ENCODE assay signal across 38 cellular contexts in genomic region chr3:19093084-19093483, GRCh38. TPM values are rescaled to one million over a fixed set of nuclear protein-coding genes. Genes with fewer than 3 reads are reported as not detected.
"Had no signal": no experiment of that assay in that cellular context is flagged by ENCODE, and none has a peak within 500 bp of the region (broad histone marks: within the 10 kb centered on the region; RNA-seq: fewer than 3 reads in every experiment).

No MANE protein-coding gene starts in this region.

- H3K4me3 ChIP-seq: ascending aorta, breast epithelium, cardiac muscle cell, colonic mucosa, esophagus squamous epithelium, gastroesophageal sphincter, heart right ventricle had no signal

- H3K27me3 ChIP-seq: ascending aorta, breast epithelium, cardiac muscle cell, colonic mucosa, esophagus squamous epithelium, gastroesophageal sphincter, heart right ventricle had no signal

- FAIRE-seq: endometrium, endothelial cell of umbilical vein had no signal

- H3K27me3 Mint-ChIP-seq: activated CD4-positive, alpha-beta memory T cell treated with anti-CD3 and anti-CD28 coated beads, Interleukin-2, amount 10 ng/mL, durations not matched to agents 7 days and 5 days; activated naive CD4-positive, alpha-beta T cell treated with anti-CD3 and anti-CD28 coated beads, Interleukin-2, amount 10 ng/mL, durations not matched to agents 7 days and 5 days; activated T-cell treated with anti-CD3 and anti-CD28 coated beads, Interleukin-2, amount 50 U/mL, for 24 hours; brain; T-helper 17 cell had no signal

- DNase-seq: activated CD4-positive, alpha-beta memory T cell treated with anti-CD3 and anti-CD28 coated beads, Interleukin-2, amount 10 ng/mL, durations not matched to agents 7 days and 5 days; activated CD4-positive, alpha-beta T cell treated with anti-CD3 and anti-CD28 coated beads for 1 hour; activated CD4-positive, alpha-beta T cell treated with anti-CD3 and anti-CD28 coated beads for 4 hours; activated CD4-positive, alpha-beta T cell treated with anti-CD3 and anti-CD28 coated beads, Interleukin-2, amount 10 ng/mL, durations not matched to agents 7 days and 5 days; activated CD4-positive, alpha-beta T cell treated with anti-CD3 and anti-CD28 coated beads, Interleukin-2, amount 50 U/mL, for 4 hours; activated CD8-positive, alpha-beta memory T cell treated with anti-CD3 and anti-CD28 coated beads, Interleukin-2, amount 50 U/mL, for 48 hours; activated gamma-delta T cell; activated naive CD4-positive, alpha-beta T cell; activated naive CD4-positive, alpha-beta T cell treated with anti-CD3 and anti-CD28 coated beads, Interleukin-2, amount 10 ng/mL, durations not matched to agents 7 days and 5 days; activated naive CD8-positive, alpha-beta T cell treated with anti-CD3 and anti-CD28 coated beads, Interleukin-2, amount 10 ng/mL, durations not matched to agents 7 days and 5 days; activated T-cell treated with anti-CD3 and anti-CD28 coated beads for 4 hours; activated T-cell treated with anti-CD3 and anti-CD28 coated beads, Interleukin-2, amount 50 U/mL, for 24 hours; activated T-cell treated with anti-CD3 and anti-CD28 coated beads, Interleukin-2, amount 50 U/mL, for 72 hours; central memory CD4-positive, alpha-beta T cell; cerebellar nuclear complex; colonic mucosa; effector CD8-positive, alpha-beta T cell; esophagus squamous epithelium; foreskin melanocyte; heart right ventricle; T-helper 17 cell; T1000 had no signal

- H3K27ac ChIP-seq: ascending aorta, breast epithelium, cardiac muscle cell, colonic mucosa, epithelial cell of prostate, esophagus squamous epithelium, gastroesophageal sphincter, heart right ventricle, VCaP had no signal

- H3K9me3 ChIP-seq: ascending aorta, colonic mucosa, esophagus squamous epithelium, gastroesophageal sphincter had no signal

- H3K4me3 Mint-ChIP-seq: activated CD4-positive, alpha-beta memory T cell treated with anti-CD3 and anti-CD28 coated beads, Interleukin-2, amount 10 ng/mL, durations not matched to agents 7 days and 5 days; activated CD4-positive, alpha-beta T cell treated with anti-CD3 and anti-CD28 coated beads, Interleukin-2, amount 10 ng/mL, durations not matched to agents 7 days and 5 days; activated naive CD4-positive, alpha-beta T cell treated with anti-CD3 and anti-CD28 coated beads, Interleukin-2, amount 10 ng/mL, durations not matched to agents 7 days and 5 days; activated naive CD8-positive, alpha-beta T cell treated with anti-CD3 and anti-CD28 coated beads, Interleukin-2, amount 10 ng/mL, durations not matched to agents 7 days and 5 days; activated T-cell treated with anti-CD3 and anti-CD28 coated beads, Interleukin-2, amount 50 U/mL, for 24 hours; activated T-cell treated with anti-CD3 and anti-CD28 coated beads, Interleukin-2, amount 50 U/mL, for 72 hours; brain; T-helper 17 cell; T-helper 2 cell treated with Interferon-gamma antibody and Interleukin-4, amounts not matched to agents 5 μg/mL and 100 μg/mL, for 36 hours; WTC11 had no signal

- H3K27ac Mint-ChIP-seq: activated CD4-positive, alpha-beta memory T cell treated with anti-CD3 and anti-CD28 coated beads, Interleukin-2, amount 10 ng/mL, durations not matched to agents 7 days and 5 days; activated CD4-positive, alpha-beta T cell treated with anti-CD3 and anti-CD28 coated beads, Interleukin-2, amount 10 ng/mL, durations not matched to agents 7 days and 5 days; activated naive CD4-positive, alpha-beta T cell treated with anti-CD3 and anti-CD28 coated beads, Interleukin-2, amount 10 ng/mL, durations not matched to agents 7 days and 5 days; activated naive CD4-positive, alpha-beta T cell treated with anti-CD3 and anti-CD28 coated beads, Interleukin-2, amount 50 U/mL, for 72 hours; activated naive CD8-positive, alpha-beta T cell treated with anti-CD3 and anti-CD28 coated beads, Interleukin-2, amount 10 ng/mL, durations not matched to agents 7 days and 5 days; activated T-cell treated with anti-CD3 and anti-CD28 coated beads, Interleukin-2, amount 50 U/mL, for 24 hours; activated T-cell treated with anti-CD3 and anti-CD28 coated beads, Interleukin-2, amount 50 U/mL, for 72 hours; brain; T-helper 17 cell; T-helper 2 cell treated with Interferon-gamma antibody and Interleukin-4, amounts not matched to agents 5 μg/mL and 100 μg/mL, for 36 hours; WTC11 had no signal

- H3K9me3 Mint-ChIP-seq: activated CD4-positive, alpha-beta memory T cell treated with anti-CD3 and anti-CD28 coated beads, Interleukin-2, amount 10 ng/mL, durations not matched to agents 7 days and 5 days; activated CD4-positive, alpha-beta T cell treated with anti-CD3 and anti-CD28 coated beads, Interleukin-2, amount 10 ng/mL, durations not matched to agents 7 days and 5 days; activated naive CD4-positive, alpha-beta T cell treated with anti-CD3 and anti-CD28 coated beads, Interleukin-2, amount 50 U/mL, for 72 hours; T-helper 2 cell treated with Interferon-gamma antibody and Interleukin-4, amounts not matched to agents 5 μg/mL and 100 μg/mL, for 36 hours had no signal

- H3K36me3 ChIP-seq: ascending aorta, breast epithelium, cardiac muscle cell, colonic mucosa, esophagus squamous epithelium, gastroesophageal sphincter, heart right ventricle had no signal

- H3K4me1 ChIP-seq: ascending aorta, breast epithelium, colonic mucosa, esophagus squamous epithelium, gastroesophageal sphincter, heart right ventricle had no signal

- H3K4me1 Mint-ChIP-seq: activated CD4-positive, alpha-beta memory T cell treated with anti-CD3 and anti-CD28 coated beads, Interleukin-2, amount 10 ng/mL, durations not matched to agents 7 days and 5 days; activated CD4-positive, alpha-beta T cell treated with anti-CD3 and anti-CD28 coated beads, Interleukin-2, amount 10 ng/mL, durations not matched to agents 7 days and 5 days; activated naive CD8-positive, alpha-beta T cell treated with anti-CD3 and anti-CD28 coated beads, Interleukin-2, amount 10 ng/mL, durations not matched to agents 7 days and 5 days; brain; T-helper 17 cell had no signal

- H3K36me3 Mint-ChIP-seq: activated naive CD4-positive, alpha-beta T cell treated with anti-CD3 and anti-CD28 coated beads, Interleukin-2, amount 10 ng/mL, durations not matched to agents 7 days and 5 days; activated naive CD4-positive, alpha-beta T cell treated with anti-CD3 and anti-CD28 coated beads, Interleukin-2, amount 50 U/mL, for 72 hours; activated naive CD8-positive, alpha-beta T cell treated with anti-CD3 and anti-CD28 coated beads, Interleukin-2, amount 10 ng/mL, durations not matched to agents 7 days and 5 days; brain had no signal

RNA-seq across cellular contexts. Expression of gene KCNH8, which starts 55.2 kb away (rescaled TPM):
- total RNA-seq: activated CD4-positive, alpha-beta memory T cell treated with anti-CD3 and anti-CD28 coated beads, Interleukin-2, amount 10 ng/mL, durations not matched to agents 7 days and 5 days; activated CD4-positive, alpha-beta T cell treated with anti-CD3 and anti-CD28 coated beads, Interleukin-2, amount 10 ng/mL, durations not matched to agents 7 days and 5 days; activated naive CD4-positive, alpha-beta T cell treated with anti-CD3 and anti-CD28 coated beads, Interleukin-2, amount 50 U/mL, for 72 hours; activated naive CD8-positive, alpha-beta T cell treated with anti-CD3 and anti-CD28 coated beads, Interleukin-2, amount 10 ng/mL, durations not matched to agents 7 days and 5 days; ascending aorta; dermis microvascular lymphatic vessel endothelial cell; endothelial cell of umbilical vein; fibroblast of villous mesenchyme; glomerular endothelial cell had no signal
- polyA plus RNA-seq: cardiac muscle cell, endothelial cell of umbilical vein, fibroblast of lung had no signal
